8 cellular contexts compared by ENCODE assay signal in the genomic region with DNA sequence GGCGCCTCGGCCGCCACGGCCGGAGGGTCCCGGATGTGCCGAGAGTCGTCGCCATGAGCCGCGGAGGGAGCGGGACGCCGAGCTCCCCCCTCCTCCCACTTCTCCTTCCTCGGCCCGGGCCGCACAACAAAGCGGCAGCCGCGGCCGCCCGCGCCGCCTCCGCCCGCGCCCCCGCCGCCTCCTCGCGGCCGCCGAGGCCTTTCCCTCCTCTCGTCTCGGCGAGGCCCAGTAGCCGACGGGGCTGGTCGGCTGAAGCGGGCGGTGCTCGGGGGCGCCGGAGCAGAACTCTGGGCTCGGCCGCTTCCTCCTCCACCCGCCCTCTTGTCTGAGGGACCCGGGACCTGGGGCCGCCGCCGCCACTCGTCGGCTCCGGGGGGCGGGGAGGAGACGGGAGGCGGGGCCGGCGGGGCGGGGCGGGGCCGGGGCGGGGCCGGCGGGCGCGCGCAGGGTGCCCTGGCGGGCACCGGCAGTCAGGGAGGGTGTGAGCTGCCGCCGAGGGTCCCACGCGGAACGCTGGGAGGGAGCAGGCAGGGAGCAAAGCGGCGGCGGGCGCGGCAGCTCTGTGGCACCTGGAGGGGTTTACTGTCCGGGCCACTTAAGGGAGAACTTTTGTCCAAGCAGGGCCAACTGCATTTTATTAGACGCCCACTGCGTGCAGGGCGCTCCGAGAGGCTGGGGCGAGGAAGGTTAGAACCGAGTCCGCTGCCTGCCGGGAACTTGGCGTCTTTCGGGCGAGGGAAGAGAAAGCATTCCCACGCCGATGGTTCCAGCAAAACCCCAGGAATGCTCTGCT. TPM values are rescaled to one million over a fixed set of nuclear protein-coding genes. Genes with fewer than 3 reads are reported as not detected.
DNase-seq lines count a peak whose midpoint lies in the region; ATAC-seq and TF ChIP-seq lines count a peak whose summit lies in the region.

A gene (minus strand): TSS at position 327 of the 793 bp plus-strand sequence. CDS start 427 bp downstream, outside the sequence.

- H3K27me3 Mint-ChIP-seq in activated CD4-positive, alpha-beta T cell treated with anti-CD3 and anti-CD28 coated beads, Interleukin-2, amount 10 ng/mL, durations not matched to agents 24 days and 14 days, result no peaks in the 10 kb centered on the region

- peaks cover 12 to 45% of the 10 kb centered on the region in 2 donors for H3K4me1 ChIP-seq in left lung

- POLR2A ChIA-PET in AG04449 (lab: Yijun Ruan, JAX), result interaction anchor here (0.6 to 1.4 kb wide), 7 partner anchors 9 to 301 kb away, joined by 3 read pairs; no protein-coding TSS in a partner anchor

- H3K27me3 ChIP-seq in left lung, result no peaks in the 10 kb centered on the region

- no peaks in the 10 kb centered on the region for H3K36me3 ChIP-seq in left lung

- H3K4me3 ChIP-seq in AG04449 (ENCODE audit: low read depth, low read length) (peak within 1 kb of the TSS; percentile 82), left lung (peak within 1 kb of the TSS; percentile 56 to 70)

- H3K36me3 Mint-ChIP-seq in activated CD4-positive, alpha-beta T cell treated with anti-CD3 and anti-CD28 coated beads, Interleukin-2, amount 10 ng/mL, durations not matched to agents 24 days and 14 days (ENCODE audit: low read depth), result peaks cover 6% of the 10 kb centered on the region

- H3K4me3 Mint-ChIP-seq in activated CD4-positive, alpha-beta T cell treated with anti-CD3 and anti-CD28 coated beads, Interleukin-2, amount 10 ng/mL, durations not matched to agents 24 days and 14 days, result peak within 1 kb of the TSS; percentile 96

- ATAC-seq in GM18517 (IDR thresholded peaks at IDR 0.05; ENCODE audit: unreplicated experiment), result peak; percentile 79
- peak; percentile 75 for ATAC-seq in HG03025 (IDR thresholded peaks at IDR 0.05; ENCODE audit: low FRiP score, unreplicated experiment)
- ATAC-seq in left lung, result peak; percentile 87

- TF ChIP-seq CTCF in AG04449 (IDR thresholded peaks at IDR 0.05; ENCODE audit: insufficient read depth, low read length, missing control alignments) (no peak), left lung (IDR thresholded peaks at IDR 0.05) (peak in 1 of 2 donors; percentile 15)

- H3K4me1 Mint-ChIP-seq in activated CD4-positive, alpha-beta T cell treated with anti-CD3 and anti-CD28 coated beads, Interleukin-2, amount 10 ng/mL, durations not matched to agents 24 days and 14 days, result peaks cover 26% of the 10 kb centered on the region

- H3K9me3 ChIP-seq in left lung, result no peaks in the 10 kb centered on the region

- H3K9me3 Mint-ChIP-seq in activated CD4-positive, alpha-beta T cell treated with anti-CD3 and anti-CD28 coated beads, Interleukin-2, amount 10 ng/mL, durations not matched to agents 24 days and 14 days, result no peaks in the 10 kb centered on the region

- peak within 1 kb of the TSS; percentile 95 for H3K27ac Mint-ChIP-seq in activated CD4-positive, alpha-beta T cell treated with anti-CD3 and anti-CD28 coated beads, Interleukin-2, amount 10 ng/mL, durations not matched to agents 24 days and 14 days

- peak within 1 kb of the TSS; percentile 89 to 94 for H3K27ac ChIP-seq in left lung

- CTCF ChIA-PET in AG04449 (lab: Yijun Ruan, JAX), result interaction anchor here (0.9 to 1.4 kb wide), 3 partner anchors 12 to 77 kb away, joined by 3 read pairs; no protein-coding TSS in a partner anchor

- intact Hi-C loops in activated CD4-positive, alpha-beta T cell treated with anti-CD3 and anti-CD28 coated beads, Interleukin-2, amount 10 ng/mL, durations not matched to agents 24 days and 14 days (cut with micrococcal nuclease), result loop anchor here (2.0 to 5.0 kb wide), 3 partner anchors 75 to 240 kb away; a partner anchor contains a TSS
- intact Hi-C loops in left lung (cut with DNase I), result no loop called here

- DNase-seq in AG04449 (ENCODE audit: low read depth, low spot score) (no peak), NCI-H2196 (lab: John Stamatoyannopoulos, UW; ENCODE audit: unreplicated experiment) (peak; percentile 66), cortex of kidney (lab: John Stamatoyannopoulos, UW) (peak; percentile 25), left lung (peak; percentile 83 to 95)
- peak; percentile 94 for DNase-seq in activated CD4-positive, alpha-beta T cell treated with anti-CD3 and anti-CD28 coated beads, Interleukin-2, amount 10 ng/mL, durations not matched to agents 24 days and 14 days
- DNase-seq in stimulated activated CD4-positive, alpha-beta T cell treated with anti-CD3 and anti-CD28 coated beads, Interleukin-2, amount 100 ng/mL, for 48 hours, result peak; percentile 57 to 68

RNA-seq across cellular contexts. Expression of the gene that starts here (rescaled TPM):
- 10.3 and 11.3 TPM in 2 replicates for total RNA-seq in activated CD4-positive, alpha-beta T cell treated with anti-CD3 and anti-CD28 coated beads, Interleukin-2, amount 10 ng/mL, durations not matched to agents 24 days and 14 days
- total RNA-seq in left lung, result 10 to 100 TPM; 41.6 to 44.6 TPM
